1 cellular context compared by ENCODE assay signal in the genomic region with DNA sequence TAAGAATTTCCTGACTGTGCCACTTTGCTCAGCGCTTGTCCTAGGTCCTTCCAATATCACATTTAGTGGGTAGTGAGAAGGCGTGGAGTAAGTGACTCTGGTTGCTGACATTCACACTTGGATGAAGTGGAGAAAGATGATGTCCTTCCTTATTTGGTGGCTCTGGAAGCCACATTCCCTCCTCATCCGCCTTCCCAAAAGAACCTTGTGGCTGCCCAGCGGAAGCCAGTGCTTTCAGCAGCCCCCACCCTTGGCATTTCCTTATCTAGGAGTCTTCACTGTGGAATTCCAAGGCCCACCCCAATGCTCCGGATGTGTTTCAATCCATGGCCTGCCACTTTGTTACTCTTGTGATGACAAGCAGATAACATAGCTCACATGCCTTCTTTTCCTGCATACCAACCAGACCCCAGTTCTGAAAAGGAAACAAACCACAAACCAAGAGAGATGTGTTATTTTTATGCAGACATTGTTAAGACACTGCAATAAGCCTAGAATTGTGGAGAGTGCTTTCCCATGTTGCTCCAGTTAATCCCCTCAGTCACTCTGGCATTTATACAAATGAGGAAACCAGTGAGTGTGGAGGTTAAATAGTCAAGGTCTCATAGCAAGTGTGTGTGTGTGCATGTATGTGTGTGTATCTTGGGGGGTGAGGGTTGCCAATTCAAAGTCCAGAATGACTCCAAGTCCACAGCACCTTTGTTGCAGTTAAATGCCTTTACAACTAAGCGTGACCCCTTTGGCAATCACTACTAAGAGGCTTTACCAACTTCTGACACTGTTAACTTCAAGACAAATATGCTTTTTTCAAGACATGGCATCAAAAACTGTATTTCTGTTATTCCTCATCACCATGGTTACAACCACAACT.
TF ChIP-seq lines count a peak whose summit lies in the region.

No MANE protein-coding gene starts in this region.

TF ChIP-seq in HepG2, 621 proteins besides CTCF, POLR2A, EP300 and RAD21 (continued from another document):
- TF ChIP-seq JUND (CRISPR knock-in tag; IDR thresholded peaks at IDR 0.05) (peak; percentile 67; the same call in 1 of the 2 replicates), ZNF547 (CRISPR knock-in tag; IDR thresholded peaks at IDR 0.05) (no peak), HDAC2 (CRISPR knock-in tag; IDR thresholded peaks at IDR 0.05) (peak; percentile 79), ARNT2 (CRISPR knock-in tag; IDR thresholded peaks at IDR 0.05; ENCODE audit: low read depth) (no peak), HMG20A (CRISPR knock-in tag; IDR thresholded peaks at IDR 0.05; ENCODE audit: borderline replicate concordance) (peak; percentile 83; the same call in 1 of the 2 replicates), ISL2 (CRISPR knock-in tag; IDR thresholded peaks at IDR 0.05) (peak; percentile 60; the same call in 1 of the 2 replicates), ZMYM2 (CRISPR knock-in tag; IDR thresholded peaks at IDR 0.05) (peak; percentile 38; the same call in 1 of the 2 replicates), MAFF (IDR thresholded peaks at IDR 0.05; ENCODE audit: low read depth, low read length) (peak; percentile 18; the same call in 1 of the 2 replicates), BHLHE40 (IDR thresholded peaks at IDR 0.05; ENCODE audit: low read length) (peak; percentile 63), TEAD3 (CRISPR knock-in tag; optimal IDR thresholded peaks at IDR 0.05; ENCODE audit: borderline replicate concordance) (peak; percentile 80), ZKSCAN1 (IDR thresholded peaks at IDR 0.05; ENCODE audit: low read length) (no peak), ZFAT (CRISPR knock-in tag; conservative IDR thresholded peaks at IDR 0.05) (no peak), IRF2 (CRISPR knock-in tag; IDR thresholded peaks at IDR 0.05) (peak; percentile 70; the same call in 1 of the 2 replicates), MED8 (CRISPR knock-in tag; IDR thresholded peaks at IDR 0.05; ENCODE audit: insufficient replicate concordance) (peak; percentile 57), GATA4 (IDR thresholded peaks at IDR 0.05; ENCODE audit: borderline replicate concordance, low read depth) (peak; percentile 82; the same call in 1 of the 2 replicates), FOXK2 (IDR thresholded peaks at IDR 0.05) (0 out of 2 replicates have a peak, but pooled peaks have one; percentile 9), ZNF354B (CRISPR knock-in tag; IDR thresholded peaks at IDR 0.05) (no peak), FOXA3 (CRISPR knock-in tag; IDR thresholded peaks at IDR 0.05) (peak; percentile 85), FIP1L1 (IDR thresholded peaks at IDR 0.05; ENCODE audit: borderline replicate concordance, insufficient read depth, low read depth, low read length) (no peak), GTF3A (CRISPR knock-in tag; conservative IDR thresholded peaks at IDR 0.05) (no peak), REPIN1 (CRISPR knock-in tag; IDR thresholded peaks at IDR 0.05; ENCODE audit: borderline replicate concordance, low read depth) (no peak), ZMYM3 (CRISPR knock-in tag; IDR thresholded peaks at IDR 0.05) (peak; percentile 73), DNMT3B (CRISPR knock-in tag; conservative IDR thresholded peaks at IDR 0.05) (no peak), DPF2 (CRISPR knock-in tag; IDR thresholded peaks at IDR 0.05; ENCODE audit: borderline replicate concordance, low read depth) (peak; percentile 88), CBX1 (IDR thresholded peaks at IDR 0.05; ENCODE audit: low read depth) (no peak)
- TF ChIP-seq, protein P1, sequence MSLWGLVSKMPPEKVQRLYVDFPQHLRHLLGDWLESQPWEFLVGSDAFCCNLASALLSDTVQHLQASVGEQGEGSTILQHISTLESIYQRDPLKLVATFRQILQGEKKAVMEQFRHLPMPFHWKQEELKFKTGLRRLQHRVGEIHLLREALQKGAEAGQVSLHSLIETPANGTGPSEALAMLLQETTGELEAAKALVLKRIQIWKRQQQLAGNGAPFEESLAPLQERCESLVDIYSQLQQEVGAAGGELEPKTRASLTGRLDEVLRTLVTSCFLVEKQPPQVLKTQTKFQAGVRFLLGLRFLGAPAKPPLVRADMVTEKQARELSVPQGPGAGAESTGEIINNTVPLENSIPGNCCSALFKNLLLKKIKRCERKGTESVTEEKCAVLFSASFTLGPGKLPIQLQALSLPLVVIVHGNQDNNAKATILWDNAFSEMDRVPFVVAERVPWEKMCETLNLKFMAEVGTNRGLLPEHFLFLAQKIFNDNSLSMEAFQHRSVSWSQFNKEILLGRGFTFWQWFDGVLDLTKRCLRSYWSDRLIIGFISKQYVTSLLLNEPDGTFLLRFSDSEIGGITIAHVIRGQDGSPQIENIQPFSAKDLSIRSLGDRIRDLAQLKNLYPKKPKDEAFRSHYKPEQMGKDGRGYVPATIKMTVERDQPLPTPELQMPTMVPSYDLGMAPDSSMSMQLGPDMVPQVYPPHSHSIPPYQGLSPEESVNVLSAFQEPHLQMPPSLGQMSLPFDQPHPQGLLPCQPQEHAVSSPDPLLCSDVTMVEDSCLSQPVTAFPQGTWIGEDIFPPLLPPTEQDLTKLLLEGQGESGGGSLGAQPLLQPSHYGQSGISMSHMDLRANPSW (CRISPR knock-in tag; IDR thresholded peaks at IDR 0.05; ENCODE audit: borderline replicate concordance) = peak; percentile 69; the same call in 1 of the 2 replicates
- TF ChIP-seq, protein P2, sequence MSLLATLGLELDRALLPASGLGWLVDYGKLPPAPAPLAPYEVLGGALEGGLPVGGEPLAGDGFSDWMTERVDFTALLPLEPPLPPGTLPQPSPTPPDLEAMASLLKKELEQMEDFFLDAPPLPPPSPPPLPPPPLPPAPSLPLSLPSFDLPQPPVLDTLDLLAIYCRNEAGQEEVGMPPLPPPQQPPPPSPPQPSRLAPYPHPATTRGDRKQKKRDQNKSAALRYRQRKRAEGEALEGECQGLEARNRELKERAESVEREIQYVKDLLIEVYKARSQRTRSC (CRISPR knock-in tag; IDR thresholded peaks at IDR 0.05; ENCODE audit: low read depth) = no peak
- TF ChIP-seq, protein P3, sequence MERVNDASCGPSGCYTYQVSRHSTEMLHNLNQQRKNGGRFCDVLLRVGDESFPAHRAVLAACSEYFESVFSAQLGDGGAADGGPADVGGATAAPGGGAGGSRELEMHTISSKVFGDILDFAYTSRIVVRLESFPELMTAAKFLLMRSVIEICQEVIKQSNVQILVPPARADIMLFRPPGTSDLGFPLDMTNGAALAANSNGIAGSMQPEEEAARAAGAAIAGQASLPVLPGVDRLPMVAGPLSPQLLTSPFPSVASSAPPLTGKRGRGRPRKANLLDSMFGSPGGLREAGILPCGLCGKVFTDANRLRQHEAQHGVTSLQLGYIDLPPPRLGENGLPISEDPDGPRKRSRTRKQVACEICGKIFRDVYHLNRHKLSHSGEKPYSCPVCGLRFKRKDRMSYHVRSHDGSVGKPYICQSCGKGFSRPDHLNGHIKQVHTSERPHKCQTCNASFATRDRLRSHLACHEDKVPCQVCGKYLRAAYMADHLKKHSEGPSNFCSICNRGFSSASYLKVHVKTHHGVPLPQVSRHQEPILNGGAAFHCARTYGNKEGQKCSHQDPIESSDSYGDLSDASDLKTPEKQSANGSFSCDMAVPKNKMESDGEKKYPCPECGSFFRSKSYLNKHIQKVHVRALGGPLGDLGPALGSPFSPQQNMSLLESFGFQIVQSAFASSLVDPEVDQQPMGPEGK (CRISPR knock-in tag; IDR thresholded peaks at IDR 0.05) = peak; percentile 73
- TF ChIP-seq, protein P4, sequence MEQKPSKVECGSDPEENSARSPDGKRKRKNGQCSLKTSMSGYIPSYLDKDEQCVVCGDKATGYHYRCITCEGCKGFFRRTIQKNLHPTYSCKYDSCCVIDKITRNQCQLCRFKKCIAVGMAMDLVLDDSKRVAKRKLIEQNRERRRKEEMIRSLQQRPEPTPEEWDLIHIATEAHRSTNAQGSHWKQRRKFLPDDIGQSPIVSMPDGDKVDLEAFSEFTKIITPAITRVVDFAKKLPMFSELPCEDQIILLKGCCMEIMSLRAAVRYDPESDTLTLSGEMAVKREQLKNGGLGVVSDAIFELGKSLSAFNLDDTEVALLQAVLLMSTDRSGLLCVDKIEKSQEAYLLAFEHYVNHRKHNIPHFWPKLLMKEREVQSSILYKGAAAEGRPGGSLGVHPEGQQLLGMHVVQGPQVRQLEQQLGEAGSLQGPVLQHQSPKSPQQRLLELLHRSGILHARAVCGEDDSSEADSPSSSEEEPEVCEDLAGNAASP (CRISPR knock-in tag; IDR thresholded peaks at IDR 0.05; ENCODE audit: borderline replicate concordance) = 0 out of 2 replicates have a peak, but pooled peaks have one; percentile 11
- TF ChIP-seq, protein P5, sequence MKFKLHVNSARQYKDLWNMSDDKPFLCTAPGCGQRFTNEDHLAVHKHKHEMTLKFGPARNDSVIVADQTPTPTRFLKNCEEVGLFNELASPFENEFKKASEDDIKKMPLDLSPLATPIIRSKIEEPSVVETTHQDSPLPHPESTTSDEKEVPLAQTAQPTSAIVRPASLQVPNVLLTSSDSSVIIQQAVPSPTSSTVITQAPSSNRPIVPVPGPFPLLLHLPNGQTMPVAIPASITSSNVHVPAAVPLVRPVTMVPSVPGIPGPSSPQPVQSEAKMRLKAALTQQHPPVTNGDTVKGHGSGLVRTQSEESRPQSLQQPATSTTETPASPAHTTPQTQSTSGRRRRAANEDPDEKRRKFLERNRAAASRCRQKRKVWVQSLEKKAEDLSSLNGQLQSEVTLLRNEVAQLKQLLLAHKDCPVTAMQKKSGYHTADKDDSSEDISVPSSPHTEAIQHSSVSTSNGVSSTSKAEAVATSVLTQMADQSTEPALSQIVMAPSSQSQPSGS (CRISPR knock-in tag; IDR thresholded peaks at IDR 0.05) = peak; percentile 72; the same call in 1 of the 2 replicates
- TF ChIP-seq, protein P6, sequence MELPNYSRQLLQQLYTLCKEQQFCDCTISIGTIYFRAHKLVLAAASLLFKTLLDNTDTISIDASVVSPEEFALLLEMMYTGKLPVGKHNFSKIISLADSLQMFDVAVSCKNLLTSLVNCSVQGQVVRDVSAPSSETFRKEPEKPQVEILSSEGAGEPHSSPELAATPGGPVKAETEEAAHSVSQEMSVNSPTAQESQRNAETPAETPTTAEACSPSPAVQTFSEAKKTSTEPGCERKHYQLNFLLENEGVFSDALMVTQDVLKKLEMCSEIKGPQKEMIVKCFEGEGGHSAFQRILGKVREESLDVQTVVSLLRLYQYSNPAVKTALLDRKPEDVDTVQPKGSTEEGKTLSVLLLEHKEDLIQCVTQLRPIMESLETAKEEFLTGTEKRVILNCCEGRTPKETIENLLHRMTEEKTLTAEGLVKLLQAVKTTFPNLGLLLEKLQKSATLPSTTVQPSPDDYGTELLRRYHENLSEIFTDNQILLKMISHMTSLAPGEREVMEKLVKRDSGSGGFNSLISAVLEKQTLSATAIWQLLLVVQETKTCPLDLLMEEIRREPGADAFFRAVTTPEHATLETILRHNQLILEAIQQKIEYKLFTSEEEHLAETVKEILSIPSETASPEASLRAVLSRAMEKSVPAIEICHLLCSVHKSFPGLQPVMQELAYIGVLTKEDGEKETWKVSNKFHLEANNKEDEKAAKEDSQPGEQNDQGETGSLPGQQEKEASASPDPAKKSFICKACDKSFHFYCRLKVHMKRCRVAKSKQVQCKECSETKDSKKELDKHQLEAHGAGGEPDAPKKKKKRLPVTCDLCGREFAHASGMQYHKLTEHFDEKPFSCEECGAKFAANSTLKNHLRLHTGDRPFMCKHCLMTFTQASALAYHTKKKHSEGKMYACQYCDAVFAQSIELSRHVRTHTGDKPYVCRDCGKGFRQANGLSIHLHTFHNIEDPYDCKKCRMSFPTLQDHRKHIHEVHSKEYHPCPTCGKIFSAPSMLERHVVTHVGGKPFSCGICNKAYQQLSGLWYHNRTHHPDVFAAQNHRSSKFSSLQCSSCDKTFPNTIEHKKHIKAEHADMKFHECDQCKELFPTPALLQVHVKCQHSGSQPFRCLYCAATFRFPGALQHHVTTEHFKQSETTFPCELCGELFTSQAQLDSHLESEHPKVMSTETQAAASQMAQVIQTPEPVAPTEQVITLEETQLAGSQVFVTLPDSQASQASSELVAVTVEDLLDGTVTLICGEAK (IDR thresholded peaks at IDR 0.05) = no peak
- TF ChIP-seq, protein P6 (CRISPR knock-in tag; IDR thresholded peaks at IDR 0.05) = no peak
- TF ChIP-seq, protein P7, sequence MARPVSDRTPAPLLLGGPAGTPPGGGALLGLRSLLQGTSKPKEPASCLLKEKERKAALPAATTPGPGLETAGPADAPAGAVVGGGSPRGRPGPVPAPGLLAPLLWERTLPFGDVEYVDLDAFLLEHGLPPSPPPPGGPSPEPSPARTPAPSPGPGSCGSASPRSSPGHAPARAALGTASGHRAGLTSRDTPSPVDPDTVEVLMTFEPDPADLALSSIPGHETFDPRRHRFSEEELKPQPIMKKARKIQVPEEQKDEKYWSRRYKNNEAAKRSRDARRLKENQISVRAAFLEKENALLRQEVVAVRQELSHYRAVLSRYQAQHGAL (CRISPR knock-in tag; IDR thresholded peaks at IDR 0.05; ENCODE audit: not compliant biosample characterization) = no peak
TF ChIP-seq in HepG2: peak in this region for 161.
